8 cellular contexts compared by ENCODE assay signal in genomic region chr2:17752892-17753802, GRCh38. TPM values are rescaled to one million over a fixed set of nuclear protein-coding genes. Genes with fewer than 3 reads are reported as not detected.
A peak's percentile ranks its signal among the peaks of the same experiment; 100 is the strongest.
DNase-seq lines count a peak whose midpoint lies in the region; ATAC-seq, FAIRE-seq and TF ChIP-seq lines count a peak whose summit lies in the region.

No MANE protein-coding gene starts in this region.

- no peaks in the 10 kb centered on the region for H3K9me3 Mint-ChIP-seq in activated naive CD8-positive, alpha-beta T cell treated with anti-CD3 and anti-CD28 coated beads, Interleukin-2, amount 10 ng/mL, durations not matched to agents 7 days and 5 days

- intact Hi-C loops in left cardiac atrium (cut with DNase I) (loop anchor here in 1 of 2 donors (5.0 kb wide), 1 partner anchor 74 kb away; no protein-coding TSS in a partner anchor), psoas muscle (cut with DNase I) (loop anchor here in 1 of 2 donors (2.0 kb wide), 1 partner anchor 78 kb away; no protein-coding TSS in a partner anchor)

- H3K4me1 ChIP-seq in psoas muscle: peaks cover 20% of the 10 kb centered on the region

- ATAC-seq in GM19035 (IDR thresholded peaks at IDR 0.05; ENCODE audit: unreplicated experiment) (peak; percentile 31), HG03139 (IDR thresholded peaks at IDR 0.05; ENCODE audit: unreplicated experiment) (peak; percentile 40), left cardiac atrium (peak; percentile 75 to 85), psoas muscle (peak; percentile 65 to 80 (median 72))
- peak; percentile 47 for ATAC-seq in activated naive CD8-positive, alpha-beta T cell treated with anti-CD3 and anti-CD28 coated beads, Interleukin-2, amount 10 ng/mL, durations not matched to agents 7 days and 5 days (ENCODE audit: low read depth)

- H3K27ac Mint-ChIP-seq in activated naive CD8-positive, alpha-beta T cell treated with anti-CD3 and anti-CD28 coated beads, Interleukin-2, amount 10 ng/mL, durations not matched to agents 7 days and 5 days: peak overlapping the region; percentile 94

- H3K4me1 Mint-ChIP-seq in activated naive CD8-positive, alpha-beta T cell treated with anti-CD3 and anti-CD28 coated beads, Interleukin-2, amount 10 ng/mL, durations not matched to agents 7 days and 5 days: peaks cover 34% of the 10 kb centered on the region

- POLR2A ChIA-PET in activated naive CD8-positive, alpha-beta T cell treated with anti-CD3 and anti-CD28 coated beads, Interleukin-2, amount 10 ng/mL, durations not matched to agents 7 days and 5 days (lab: Charles Lee): interaction anchor here (1.0 kb wide), 1 partner anchor 19 kb away, joined by 3 read pairs; no protein-coding TSS in a partner anchor

- peak overlapping the region; percentile 97 for H3K27ac ChIP-seq in psoas muscle

- H3K9me3 ChIP-seq in psoas muscle: no peaks in the 10 kb centered on the region

- H3K36me3 ChIP-seq in psoas muscle (ENCODE audit: insufficient read depth in 1 of 2, low read depth in 1 of 2): no peaks in the 10 kb centered on the region

- peak; percentile 56 for FAIRE-seq in D721Med (lab: Jason Lieb, UNC)

- DNase-seq in D721Med (ENCODE audit: insufficient read length, low spot score) (no peak), NCI-H82 treated with DMSO at 0.1 percent for 48 hours (lab: John Stamatoyannopoulos, UW; ENCODE audit: unreplicated experiment) (peak; percentile 16), left cardiac atrium (peak; percentile 59), psoas muscle (peak in 1 of 2 donors; percentile 40), occipital lobe (lab: John Stamatoyannopoulos, UW) (no peak)
- DNase-seq in activated naive CD8-positive, alpha-beta T cell treated with anti-CD3 and anti-CD28 coated beads, Interleukin-2, amount 10 ng/mL, durations not matched to agents 7 days and 5 days: no peak

- H3K4me3 Mint-ChIP-seq in activated naive CD8-positive, alpha-beta T cell treated with anti-CD3 and anti-CD28 coated beads, Interleukin-2, amount 10 ng/mL, durations not matched to agents 7 days and 5 days: peak overlapping the region; percentile 82

- no peaks in the 10 kb centered on the region for H3K27me3 Mint-ChIP-seq in activated naive CD8-positive, alpha-beta T cell treated with anti-CD3 and anti-CD28 coated beads, Interleukin-2, amount 10 ng/mL, durations not matched to agents 7 days and 5 days

- peak overlapping the region; percentile 92 for H3K4me3 ChIP-seq in psoas muscle

- TF ChIP-seq CTCF in D721Med (IDR thresholded peaks at IDR 0.05; ENCODE audit: insufficient read depth, missing control alignments) (no peak), psoas muscle (IDR thresholded peaks at IDR 0.05) (no peak)

- H3K36me3 Mint-ChIP-seq in activated naive CD8-positive, alpha-beta T cell treated with anti-CD3 and anti-CD28 coated beads, Interleukin-2, amount 10 ng/mL, durations not matched to agents 7 days and 5 days: peaks cover 6% of the 10 kb centered on the region

- 1 to 2% (median 1%) methylated on average over 44 to 70 of the region's 70 CpGs for WGBS in psoas muscle, 3 donors

- H3K27me3 ChIP-seq in psoas muscle (ENCODE audit: insufficient read depth in 3 of 3, low read length in 2 of 3): no peaks in the 10 kb centered on the region

RNA-seq across cellular contexts. Expression of gene SMC6, which starts 0.5 kb away (rescaled TPM):
- 10 to 100 TPM; 25.1 to 27.9 TPM for total RNA-seq in activated naive CD8-positive, alpha-beta T cell treated with anti-CD3 and anti-CD28 coated beads, Interleukin-2, amount 10 ng/mL, durations not matched to agents 7 days and 5 days
- 10 to 100 TPM; 12.4 to 12.8 TPM for total RNA-seq in left cardiac atrium
- 10 to 100 TPM in 1 of 4 donors, 1 to 10 TPM in 3; 6.5 to 10.2 (median 9.4) TPM for total RNA-seq in psoas muscle
- polyA plus RNA-seq in psoas muscle: 10 to 100 TPM in 1 of 3 donors, 1 to 10 TPM in 2; 4.8 to 10.5 (median 5.7) TPM
- 29.5 TPM for total RNA-seq in occipital lobe

RNA-seq across cellular contexts. Expression of gene GEN1, which starts 0.8 kb away (rescaled TPM):
- 10 to 100 TPM; 30.6 to 31.1 TPM for total RNA-seq in activated naive CD8-positive, alpha-beta T cell treated with anti-CD3 and anti-CD28 coated beads, Interleukin-2, amount 10 ng/mL, durations not matched to agents 7 days and 5 days
- total RNA-seq in left cardiac atrium (1 to 10 TPM; 3.0 TPM), psoas muscle (1 to 10 TPM; 1.3 to 3.0 (median 2.3) TPM), occipital lobe (11.7 TPM)
- under 1 TPM; 0.51 to 0.95 (median 0.75) TPM for polyA plus RNA-seq in psoas muscle

Comparison
In these comparisons a context has a peak if more than half of its experiments do, and no peak if none do; other contexts are left out.
1. DNase-seq: peak in NCI-H82 treated with DMSO at 0.1 percent for 48 hours (single experiment) and left cardiac atrium (single experiment); none in D721Med (single experiment), activated naive CD8-positive, alpha-beta T cell treated with anti-CD3 and anti-CD28 coated beads, Interleukin-2, amount 10 ng/mL, durations not matched to agents 7 days and 5 days (single experiment) and occipital lobe (single experiment).
2. Peak in every context shown above with its lines, with median percentiles within 50 percentile points of each other: ATAC-seq.